In the genomic region with DNA sequence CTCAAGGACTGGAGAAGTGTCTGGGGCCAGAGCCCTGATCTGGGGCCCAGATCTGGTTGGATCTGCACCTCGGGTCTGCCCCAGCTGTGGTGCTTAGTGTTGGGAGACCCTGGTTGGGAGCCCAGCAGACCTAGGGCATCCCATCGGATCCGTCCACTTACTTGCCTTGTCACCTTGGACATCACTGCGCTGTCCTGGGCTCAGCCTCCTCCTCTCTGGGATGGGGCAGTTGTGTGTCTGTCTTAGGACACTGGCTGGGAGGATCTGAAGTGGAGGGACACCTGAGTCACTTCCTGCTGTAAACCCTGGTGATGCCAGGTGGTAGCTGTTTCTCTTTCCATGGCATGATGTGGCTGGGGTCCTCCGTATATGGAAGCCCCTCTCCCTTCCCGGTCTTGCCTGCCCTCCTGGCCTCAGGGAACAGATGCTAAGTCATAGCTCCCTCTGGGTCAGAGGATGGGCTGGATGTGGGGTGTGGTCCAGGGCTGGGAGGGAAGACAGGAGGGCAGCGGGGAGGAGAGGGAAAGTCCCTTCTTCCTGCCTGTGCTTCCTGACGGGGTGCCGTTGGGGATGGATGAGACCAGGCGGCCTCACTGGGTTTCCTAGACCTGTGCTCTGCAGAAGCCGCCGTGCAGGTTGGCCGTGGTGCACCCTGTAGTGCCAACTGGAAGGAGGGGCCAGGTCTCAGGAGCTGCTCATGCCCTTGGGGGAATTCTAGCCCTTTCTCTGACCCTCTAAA, we compare ENCODE assay signal across 14 cellular contexts. TPM values are rescaled to one million over a fixed set of nuclear protein-coding genes. Genes with fewer than 3 reads are reported as not detected.
DNase-seq lines count a peak whose midpoint lies in the region; ATAC-seq, FAIRE-seq and TF ChIP-seq lines count a peak whose summit lies in the region.
"Had no signal": no experiment of that assay in that cellular context is flagged by ENCODE, and none has a peak within 500 bp of the region (broad histone marks: within the 10 kb centered on the region; RNA-seq: fewer than 3 reads in every experiment).

No MANE protein-coding gene starts in this region.

- DNase-seq in BE2C (peak; percentile 6), H7 (peak; percentile 81), bronchial epithelial cell (ENCODE audit: low read depth) (no peak), NCI-H1436 (lab: John Stamatoyannopoulos, UW) (no peak), superior temporal gyrus (ENCODE audit: extremely low spot score) (no peak)
- no peak for DNase-seq in NK-92 treated with Interleukin-12 subunit alpha and Interleukin-12 subunit beta, amount 100 ng/mL, for 24 hours (lab: John Stamatoyannopoulos, UW)

- peak overlapping the region; percentile 32 to 63 for H3K9ac ChIP-seq in mucosa of rectum (ENCODE audit: low read depth in 1 of 2, low read length in 2 of 2)

- TF ChIP-seq CTCF in BE2C (IDR thresholded peaks at IDR 0.05; ENCODE audit: low read depth, low read length) (no peak), bronchial epithelial cell (IDR thresholded peaks at IDR 0.05; ENCODE audit: insufficient read depth, low read length, severe bottlenecking) (no peak)

- H3K4me3 ChIP-seq in BE2C (ENCODE audit: low read depth, low read length) (no peak overlapping the region), H7 (ENCODE audit: insufficient read depth, low read depth, low read length) (no peak overlapping the region), bronchial epithelial cell (ENCODE audit: low read depth, low read length) (no peak overlapping the region), mucosa of rectum (ENCODE audit: low read length in 2 of 2) (peak overlapping the region in 1 of 2 donors; percentile 7)
- H3K4me3 ChIP-seq: esophagus muscularis mucosa, heart right ventricle, thoracic aorta had no signal

- FAIRE-seq in bronchial epithelial cell (lab: Jason Lieb, UNC) = peak; percentile 75

- no peaks in the 10 kb centered on the region for H3K27me3 ChIP-seq in BE2C
- H3K27me3 ChIP-seq in H7 (ENCODE audit: control insufficient read depth, insufficient read depth, low read length) = no peaks in the 10 kb centered on the region
- H3K27me3 ChIP-seq in bronchial epithelial cell (ENCODE audit: control insufficient read depth, insufficient read depth, low read length) = no peaks in the 10 kb centered on the region
- no peaks in the 10 kb centered on the region for H3K27me3 ChIP-seq in mucosa of rectum (ENCODE audit: control insufficient read depth in 2 of 2, insufficient read depth in 2 of 2, low read length in 2 of 2)
- H3K27me3 ChIP-seq: esophagus muscularis mucosa, heart right ventricle had no signal

- no peaks in the 10 kb centered on the region for H3K9me3 ChIP-seq in BE2C
- no peaks in the 10 kb centered on the region for H3K9me3 ChIP-seq in mucosa of rectum (ENCODE audit: control insufficient read depth in 2 of 2, low read length in 2 of 2)
- H3K9me3 ChIP-seq: esophagus muscularis mucosa, heart right ventricle, thoracic aorta had no signal

- ATAC-seq in HG03565 (IDR thresholded peaks at IDR 0.05; ENCODE audit: unreplicated experiment) = no peak

- no peaks in the 10 kb centered on the region; the same call in 1 of the 2 replicates for H3K36me3 ChIP-seq in BE2C
- no peaks in the 10 kb centered on the region; the same call in 1 of the 2 replicates for H3K36me3 ChIP-seq in H7 (replicated peaks; ENCODE audit: control insufficient read depth, insufficient read depth, low read length)
- H3K36me3 ChIP-seq in bronchial epithelial cell (ENCODE audit: control insufficient read depth, insufficient read depth, low read length) = no peaks in the 10 kb centered on the region
- H3K36me3 ChIP-seq in mucosa of rectum (ENCODE audit: control insufficient read depth in 2 of 2, insufficient read depth in 2 of 2, low read length in 2 of 2) = peaks cover 34% of the 10 kb centered on the region in 2 donors
- H3K36me3 ChIP-seq: thoracic aorta had no signal

- H3K27ac ChIP-seq in mucosa of rectum (ENCODE audit: low read depth in 2 of 2, low read length in 2 of 2) = peak overlapping the region; percentile 99 to 100
- H3K27ac ChIP-seq: esophagus muscularis mucosa, heart right ventricle, thoracic aorta had no signal

- H3K4me1 ChIP-seq in BE2C (no peaks in the 10 kb centered on the region), mucosa of rectum (ENCODE audit: control insufficient read depth in 2 of 2, insufficient read depth in 2 of 2, low read length in 2 of 2) (peaks cover 67 to 72% of the 10 kb centered on the region in 2 donors)

RNA-seq across cellular contexts. Expression of a gene that starts 12.1 kb away (rescaled TPM):
- polyA plus RNA-seq in BE2C (2012; ENCODE audit: insufficient read depth, insufficient read length, low read depth) = 0.94 TPM
- not detected in 2 replicates for total RNA-seq in H7 (2014; rRNA removed; shearing (Covaris generic))
- total RNA-seq in bronchial epithelial cell = not detected in 2 replicates
- total RNA-seq: esophagus muscularis mucosa, OCI-LY7, thoracic aorta had no signal
- polyA plus RNA-seq: heart right ventricle had no signal

RNA-seq across cellular contexts. Expression of a gene that starts 23.8 kb away (rescaled TPM):
- 13.2 TPM for polyA plus RNA-seq in BE2C (2012; ENCODE audit: insufficient read depth, insufficient read length, low read depth)
- 15.9 and 16.3 TPM in 2 replicates for total RNA-seq in H7 (2014; rRNA removed; shearing (Covaris generic))
- total RNA-seq in bronchial epithelial cell = 3.2 and 9.6 TPM in 2 replicates

RNA-seq across cellular contexts. Expression of a gene that starts 37.5 kb away (rescaled TPM):
- polyA plus RNA-seq in BE2C (2012; ENCODE audit: insufficient read depth, insufficient read length, low read depth) = 0.36 TPM
- 1.8 and 2.2 TPM in 2 replicates for total RNA-seq in H7 (2014; rRNA removed; shearing (Covaris generic))
- under 0.01 and 0.13 TPM in 2 replicates for total RNA-seq in bronchial epithelial cell
- total RNA-seq: OCI-LY7 had no signal

RNA-seq across cellular contexts. Expression of a gene that starts 56.3 kb away (rescaled TPM):
- polyA plus RNA-seq in BE2C (2012; ENCODE audit: insufficient read depth, insufficient read length, low read depth) = not detected
- total RNA-seq in H7 (2014; rRNA removed; shearing (Covaris generic)) = 0.07 TPM in 1 of 2 replicates, not detected in the other
- total RNA-seq in bronchial epithelial cell = under 0.01 and 0.64 TPM in 2 replicates
- total RNA-seq: heart right ventricle, left lobe of liver, LHCN-M2, OCI-LY7 had no signal
- polyA plus RNA-seq: heart right ventricle had no signal

Comparison
In these comparisons a context has a peak if more than half of its experiments do, and no peak if none do; other contexts are left out.
1. DNase-seq: peak in BE2C (single experiment) and H7 (single experiment); none in bronchial epithelial cell (single experiment), NK-92 treated with Interleukin-12 subunit alpha and Interleukin-12 subunit beta, amount 100 ng/mL, for 24 hours (single experiment), NCI-H1436 (single experiment) and superior temporal gyrus (single experiment).